In the genomic region with DNA sequence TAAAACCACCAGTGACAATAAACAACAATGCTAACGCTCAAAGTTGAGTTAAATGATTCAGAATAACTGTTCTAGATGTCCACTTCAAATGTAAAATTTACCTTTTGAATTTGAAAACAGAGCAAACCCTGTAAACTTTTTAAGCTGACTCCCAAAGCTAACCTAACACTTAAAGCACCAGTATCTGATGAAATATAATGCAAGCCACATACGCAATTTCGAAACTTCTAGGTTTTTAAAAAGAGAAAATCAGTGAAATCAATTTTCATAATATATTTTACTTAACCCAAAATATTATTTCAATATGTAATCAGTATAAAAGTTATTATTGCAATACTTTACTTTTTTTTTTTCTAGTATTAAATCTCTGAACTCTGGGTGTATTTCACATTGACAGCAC, we compare ENCODE assay signal across 16 cellular contexts.
DNase-seq lines count a peak whose midpoint lies in the region; ATAC-seq, FAIRE-seq and TF ChIP-seq lines count a peak whose summit lies in the region.
"Had no signal": no experiment of that assay in that cellular context is flagged by ENCODE, and none has a peak within 500 bp of the region (broad histone marks: within the 10 kb centered on the region; RNA-seq: fewer than 3 reads in every experiment).

No MANE protein-coding gene starts in this region.

- in situ Hi-C loops in HepG2 (cut with HindIII; ENCODE audit: extremely low pct_ligation_motif_present, low pct_unique_long_range_greater_than_20kb), result no loop called here

- TF ChIP-seq EP300 in HepG2 (IDR thresholded peaks at IDR 0.05; ENCODE audit: low read depth in 2 of 2, low read length in 2 of 2) (no peak), HepG2 (CRISPR knock-in tag; IDR thresholded peaks at IDR 0.05; ENCODE audit: borderline replicate concordance) (no peak), H1 (IDR thresholded peaks at IDR 0.05; ENCODE audit: borderline replicate concordance in 1 of 2, low read depth in 2 of 2, low read length in 2 of 2) (no peak)

- H3K4me2 ChIP-seq in HepG2 (ENCODE audit: low read depth, low read length) (no peak overlapping the region), PC-9 (no peak overlapping the region), H1 (ENCODE audit: insufficient read depth in 1 of 2, low read depth in 2 of 2, low read length in 2 of 2) (no peak overlapping the region)
- H3K4me2 ChIP-seq: BLaER1 treated with 17β-estradiol and CSF1 and Interleukin-3, amounts not matched to agents 10 nM and 100 nM had no signal

- TF ChIP-seq POLR2A in HepG2 (IDR thresholded peaks at IDR 0.05; ENCODE audit: insufficient read depth in 1 of 2, low read depth in 2 of 2, low read length in 2 of 2) (no peak), right lobe of liver (IDR thresholded peaks at IDR 0.05) (no peak), H1 (IDR thresholded peaks at IDR 0.05; ENCODE audit: control extremely low read depth in 1 of 2, low read depth in 2 of 2, low read length in 2 of 2) (no peak)

- H2BK12ac ChIP-seq in H1 (ENCODE audit: low read depth, low read length), result 0 out of 2 replicates have a peak overlapping the region, but pooled peaks have one; percentile 39

- peaks cover 8% of the 10 kb centered on the region for H3K27me3 Mint-ChIP-seq in activated naive CD4-positive, alpha-beta T cell treated with anti-CD3 and anti-CD28 coated beads, Interleukin-2, amount 10 ng/mL, durations not matched to agents 7 days and 5 days
- H3K27me3 Mint-ChIP-seq: B cell had no signal

- no peak for DNase-seq in HepG2 (ENCODE audit: low spot score)
- no peak for DNase-seq in right lobe of liver
- no peak for DNase-seq in PC-9
- no peak for DNase-seq in H1 (ENCODE audit: low read depth in 1 of 2, low spot score in 2 of 2)
- no peak for DNase-seq in activated naive CD4-positive, alpha-beta T cell treated with anti-CD3 and anti-CD28 coated beads, Interleukin-2, amount 10 ng/mL, durations not matched to agents 7 days and 5 days
- DNase-seq: 8988T; Calu3; CD8-positive, alpha-beta T cell; DMS79 treated with DMSO at 0.1 percent for 48 hours; GF-D8; GOT3; H9 had no signal

- H3K27ac Mint-ChIP-seq in activated naive CD4-positive, alpha-beta T cell treated with anti-CD3 and anti-CD28 coated beads, Interleukin-2, amount 10 ng/mL, durations not matched to agents 7 days and 5 days, result no peak overlapping the region
- H3K27ac Mint-ChIP-seq: B cell; CD8-positive, alpha-beta T cell had no signal

- H3K9ac ChIP-seq in HepG2 (ENCODE audit: insufficient read depth, low read depth, low read length), result no peak overlapping the region
- no peak overlapping the region for H3K9ac ChIP-seq in H1 (replicated peaks in 1 of 4; ENCODE audit: extremely low read depth in 1 of 4, low read depth in 3 of 4, low read length in 3 of 4)
- H3K9ac ChIP-seq: BLaER1 treated with 17β-estradiol and CSF1 and Interleukin-3, amounts not matched to agents 10 nM and 100 nM had no signal

- CTCF ChIA-PET in HepG2 (lab: Yijun Ruan, JAX; ENCODE audit: low intra/inter-chr PET ratio, low total read pairs), result interaction anchor here (0.8 kb wide), 1 partner anchor 120 kb away, joined by 3 read pairs; no protein-coding TSS in a partner anchor
- CTCF ChIA-PET in PC-9 (lab: Charles Lee), result no interaction called here
- CTCF ChIA-PET in H1 (lab: Charles Lee; ENCODE audit: partially characterized antibody), result interaction anchor here (0.7 to 3.0 kb wide), 7 partner anchors 12 to 154 kb away, joined by 3 to 18 read pairs (median 4); no protein-coding TSS in a partner anchor
- CTCF ChIA-PET in activated naive CD4-positive, alpha-beta T cell treated with anti-CD3 and anti-CD28 coated beads, Interleukin-2, amount 10 ng/mL, durations not matched to agents 7 days and 5 days (lab: Charles Lee), result interaction anchor here (1.2 kb wide), 1 partner anchor 155 kb away, joined by 3 read pairs; no protein-coding TSS in a partner anchor

- no peak overlapping the region for H4K5ac ChIP-seq in H1 (ENCODE audit: insufficient read length, low read depth, low read length)

- no peak overlapping the region for H3K14ac ChIP-seq in H1 (ENCODE audit: insufficient read length)

- no peak overlapping the region for H2BK20ac ChIP-seq in H1 (ENCODE audit: low read length)

- H3K23ac ChIP-seq in H1 (ENCODE audit: insufficient read length), result no peak overlapping the region

- H3K79me2 ChIP-seq in HepG2 (ENCODE audit: insufficient read depth, low read length), result no peaks in the 10 kb centered on the region
- peaks cover 14% of the 10 kb centered on the region; the same call in 1 of the 2 replicates for H3K79me2 ChIP-seq in PC-9 (ENCODE audit: low read depth)
- no peaks in the 10 kb centered on the region; a peak in 1 of 4 replicates for H3K79me2 ChIP-seq in H1 (ENCODE audit: control insufficient read depth in 1 of 2, insufficient read depth in 2 of 2, low read length in 2 of 2)

- H3K4ac ChIP-seq in H1 (replicated peaks; ENCODE audit: insufficient read length, low read depth, low read length), result no peak overlapping the region

- H3K79me1 ChIP-seq in H1 (ENCODE audit: low read depth, low read length), result no peaks in the 10 kb centered on the region; the same call in 1 of the 2 replicates

- no peak overlapping the region for H4K91ac ChIP-seq in H1 (replicated peaks; ENCODE audit: insufficient read length, low read length)

- H3K27me3 ChIP-seq in HepG2 (ENCODE audit: control insufficient read depth in 1 of 2, insufficient read depth in 2 of 2, low read length in 2 of 2) (no peaks in the 10 kb centered on the region), right lobe of liver (no peaks in the 10 kb centered on the region), PC-9 (ENCODE audit: insufficient read depth, low read depth) (no peaks in the 10 kb centered on the region), H1 (replicated peaks in 1 of 4; ENCODE audit: control insufficient read depth in 3 of 4, extremely low read depth in 1 of 4, insufficient read depth in 3 of 4, low read length in 3 of 4) (no peaks in the 10 kb centered on the region)
- H3K27me3 ChIP-seq: BLaER1 treated with 17β-estradiol and CSF1 and Interleukin-3, amounts not matched to agents 10 nM and 100 nM had no signal

- H3K23me2 ChIP-seq in H1 (ENCODE audit: low read depth, low read length), result no peaks in the 10 kb centered on the region

- H2AFZ ChIP-seq in HepG2 (ENCODE audit: low read length) (no peak overlapping the region), PC-9 (no peak overlapping the region), H1 (ENCODE audit: low read length) (no peak overlapping the region)

- ATAC-seq in HepG2 (no peak), right lobe of liver (no peak), HG03196 (IDR thresholded peaks at IDR 0.05; ENCODE audit: unreplicated experiment) (no peak), GM19035 (IDR thresholded peaks at IDR 0.05; ENCODE audit: unreplicated experiment) (no peak)
- ATAC-seq: CD8-positive, alpha-beta T cell had no signal

- no peak overlapping the region for H2BK5ac ChIP-seq in H1 (ENCODE audit: low read depth, low read length)

- WGBS in HepG2 (ENCODE audit: low lambda C conversion rate), result 98% methylated on average over 3 of the region's 3 CpGs
- WGBS in right lobe of liver (ENCODE audit: insufficient coverage, low coverage, low lambda C conversion rate, missing lambda C conversion rate), result 63% methylated on average over 3 of the region's 3 CpGs
- 91% methylated on average over 3 of the region's 3 CpGs; no CpG with 5 or more reads in 1 of the 2 experiments for WGBS in H1 (ENCODE audit: extremely low coverage in 1 of 2, insufficient coverage in 1 of 2, insufficient read length in 1 of 2, insufficient replicate concordance in 2 of 2, low coverage in 1 of 2, low lambda C conversion rate in 2 of 2, missing lambda C conversion rate in 1 of 2), 2 experiments

- H3K9me2 ChIP-seq in PC-9 (ENCODE audit: insufficient read depth), result no peaks in the 10 kb centered on the region

- no peaks in the 10 kb centered on the region for H3K4me1 Mint-ChIP-seq in activated naive CD4-positive, alpha-beta T cell treated with anti-CD3 and anti-CD28 coated beads, Interleukin-2, amount 10 ng/mL, durations not matched to agents 7 days and 5 days

- H3K4me1 ChIP-seq in HepG2 (ENCODE audit: insufficient read depth, low read length), result peaks cover 10% of the 10 kb centered on the region
- H3K4me1 ChIP-seq in right lobe of liver, result no peaks in the 10 kb centered on the region
- H3K4me1 ChIP-seq in PC-9 (replicated peaks; ENCODE audit: insufficient read depth), result peaks cover 15% of the 10 kb centered on the region
- peaks cover 0 to 6% (median 4%) of the 10 kb centered on the region in 4 experiments; a peak in 4 of 7 replicates for H3K4me1 ChIP-seq in H1 (replicated peaks in 1 of 4; ENCODE audit: control insufficient read depth in 3 of 4, insufficient read depth in 4 of 4, low read length in 3 of 4)

- no peaks in the 10 kb centered on the region for H3K36me3 Mint-ChIP-seq in activated naive CD4-positive, alpha-beta T cell treated with anti-CD3 and anti-CD28 coated beads, Interleukin-2, amount 10 ng/mL, durations not matched to agents 7 days and 5 days
- H3K36me3 Mint-ChIP-seq: CD8-positive, alpha-beta T cell had no signal

- no peak overlapping the region for H3K18ac ChIP-seq in H1 (ENCODE audit: extremely low read depth, low read length)

- no peak overlapping the region for H3K56ac ChIP-seq in H1 (replicated peaks; ENCODE audit: insufficient read length, low read depth, low read length)

- TF ChIP-seq CTCF in HepG2 (CRISPR knock-in tag; IDR thresholded peaks at IDR 0.05) (no peak), right lobe of liver (IDR thresholded peaks at IDR 0.05) (no peak), PC-9 (conservative IDR thresholded peaks at IDR 0.05) (no peak), H1 (IDR thresholded peaks at IDR 0.05; ENCODE audit: control extremely low read depth in 1 of 3, insufficient read depth in 1 of 3, low read depth in 1 of 3, low read length in 3 of 3) (no peak)

- FAIRE-seq in HepG2 (lab: Jason Lieb, UNC), result no peak
- FAIRE-seq in H1 (lab: Jason Lieb, UNC), result no peak

- H3K36me3 ChIP-seq in HepG2 (replicated peaks in 1 of 2; ENCODE audit: control insufficient read depth in 1 of 2, insufficient read depth in 2 of 2, low read length in 2 of 2), result no peaks in the 10 kb centered on the region
- no peaks in the 10 kb centered on the region for H3K36me3 ChIP-seq in right lobe of liver
- no peaks in the 10 kb centered on the region for H3K36me3 ChIP-seq in PC-9 (ENCODE audit: low read depth)
- H3K36me3 ChIP-seq in H1 (ENCODE audit: control insufficient read depth in 2 of 4, insufficient read depth in 4 of 4, low read length in 3 of 4), result no peaks in the 10 kb centered on the region
- H3K36me3 ChIP-seq: BLaER1 treated with 17β-estradiol and CSF1 and Interleukin-3, amounts not matched to agents 10 nM and 100 nM had no signal

- H3K4me3 ChIP-seq in HepG2 (replicated peaks in 1 of 3; ENCODE audit: insufficient read depth in 1 of 3, low read depth in 2 of 3, low read length in 3 of 3) (no peak overlapping the region), right lobe of liver (no peak overlapping the region), PC-9 (no peak overlapping the region), H1 (ENCODE audit: extremely low read depth in 1 of 4, insufficient read depth in 2 of 4, low read depth in 3 of 4, low read length in 4 of 4) (no peak overlapping the region)
- H3K4me3 ChIP-seq: BLaER1 treated with 17β-estradiol and CSF1 and Interleukin-3, amounts not matched to agents 10 nM and 100 nM had no signal

- intact Hi-C loops in HepG2 (cut with micrococcal nuclease; ENCODE audit: unreplicated experiment) (no loop called here), right lobe of liver (cut with DNase I) (loop anchor here in 1 of 2 donors (10.0 kb wide), 1 partner anchor 122 kb away; no protein-coding TSS in a partner anchor), PC-9 (cut with micrococcal nuclease; ENCODE audit: unreplicated experiment) (no loop called here)

- no TSS peak for BruUV-seq in HepG2 (replicated peaks; lab: Mats Ljungman, UMichigan)
- no TSS peak for BruUV-seq in PC-9 (replicated peaks; lab: Mats Ljungman, UMichigan)

- TF ChIP-seq RAD21 in HepG2 (CRISPR knock-in tag; IDR thresholded peaks at IDR 0.05), result no peak
- TF ChIP-seq RAD21 in H1 (IDR thresholded peaks at IDR 0.05 in 1 of 2, conservative IDR thresholded peaks at IDR 0.05 in 1 of 2; ENCODE audit: low read depth in 2 of 2, low read length in 2 of 2), result no peak

- peaks cover 4% of the 10 kb centered on the region; the same call in 1 of the 2 replicates for H4K20me1 ChIP-seq in HepG2 (ENCODE audit: insufficient read depth, low read length)
- no peaks in the 10 kb centered on the region for H4K20me1 ChIP-seq in PC-9 (ENCODE audit: insufficient read depth)
- peaks cover 0 to 3% of the 10 kb centered on the region in 2 experiments for H4K20me1 ChIP-seq in H1 (replicated peaks in 1 of 2; ENCODE audit: control insufficient read depth in 1 of 2, insufficient read depth in 2 of 2, low read length in 2 of 2)
- H4K20me1 ChIP-seq: BLaER1 treated with 17β-estradiol and CSF1 and Interleukin-3, amounts not matched to agents 10 nM and 100 nM had no signal

- no peak overlapping the region for H2BK120ac ChIP-seq in H1 (replicated peaks; ENCODE audit: low read depth, low read length)

- H3K9me3 Mint-ChIP-seq in activated naive CD4-positive, alpha-beta T cell treated with anti-CD3 and anti-CD28 coated beads, Interleukin-2, amount 10 ng/mL, durations not matched to agents 7 days and 5 days, result no peaks in the 10 kb centered on the region
- H3K9me3 Mint-ChIP-seq: CD8-positive, alpha-beta T cell; H9 had no signal

- no peak overlapping the region for H3K4me3 Mint-ChIP-seq in activated naive CD4-positive, alpha-beta T cell treated with anti-CD3 and anti-CD28 coated beads, Interleukin-2, amount 10 ng/mL, durations not matched to agents 7 days and 5 days
- H3K4me3 Mint-ChIP-seq: B cell; CD8-positive, alpha-beta T cell; H9 had no signal

- H3K27ac ChIP-seq in HepG2 (ENCODE audit: extremely low read length, insufficient read depth, low read length) (no peak overlapping the region), right lobe of liver (no peak overlapping the region), PC-9 (0 out of 2 replicates have a peak overlapping the region, but pooled peaks have one; percentile 26), H1 (ENCODE audit: low read depth, low read length) (no peak overlapping the region)
- H3K27ac ChIP-seq: BLaER1 treated with 17β-estradiol and CSF1 and Interleukin-3, amounts not matched to agents 10 nM and 100 nM had no signal

- H2AK5ac ChIP-seq in H1 (ENCODE audit: low read depth, low read length), result no peak overlapping the region

- no peaks in the 10 kb centered on the region for H3K9me3 ChIP-seq in HepG2 (ENCODE audit: low read length)
- no peaks in the 10 kb centered on the region for H3K9me3 ChIP-seq in right lobe of liver
- H3K9me3 ChIP-seq in PC-9 (ENCODE audit: insufficient read depth, low read depth), result no peaks in the 10 kb centered on the region
- no peaks in the 10 kb centered on the region for H3K9me3 ChIP-seq in H1 (ENCODE audit: insufficient read depth in 2 of 2, low read depth in 1 of 2, low read length in 1 of 2)
- H3K9me3 ChIP-seq: BLaER1 treated with 17β-estradiol and CSF1 and Interleukin-3, amounts not matched to agents 10 nM and 100 nM had no signal

- no peaks in the 10 kb centered on the region; the same call in 1 of the 2 replicates for H3F3A ChIP-seq in PC-9 (ENCODE audit: insufficient read depth, low read depth)

- POLR2A ChIA-PET in HepG2 (lab: Yijun Ruan, JAX), result no interaction called here
- POLR2A ChIA-PET in PC-9 (lab: Charles Lee; ENCODE audit: unreplicated experiment), result no interaction called here
- POLR2A ChIA-PET in H1 (lab: Charles Lee; ENCODE audit: partially characterized antibody), result interaction anchor here (1.3 kb wide), 1 partner anchor 72 kb away, joined by 3 read pairs; the partner anchor contains the start of gene PLEKHA7

- H4K8ac ChIP-seq in H1 (ENCODE audit: extremely low read depth, insufficient read depth, low read length), result no peak overlapping the region

- H2BK15ac ChIP-seq in H1 (ENCODE audit: low read length), result no peak overlapping the region

Comparison
In these comparisons a context has a peak if more than half of its experiments do, and no peak if none do; other contexts are left out.
1. Of the 41 proteins assayed by ChIP-seq in both HepG2 and H1: peak only in HepG2: CEBPB; only in H1: none; in both: none; in neither: 40.